8 cellular contexts compared by ENCODE assay signal in the genomic region with DNA sequence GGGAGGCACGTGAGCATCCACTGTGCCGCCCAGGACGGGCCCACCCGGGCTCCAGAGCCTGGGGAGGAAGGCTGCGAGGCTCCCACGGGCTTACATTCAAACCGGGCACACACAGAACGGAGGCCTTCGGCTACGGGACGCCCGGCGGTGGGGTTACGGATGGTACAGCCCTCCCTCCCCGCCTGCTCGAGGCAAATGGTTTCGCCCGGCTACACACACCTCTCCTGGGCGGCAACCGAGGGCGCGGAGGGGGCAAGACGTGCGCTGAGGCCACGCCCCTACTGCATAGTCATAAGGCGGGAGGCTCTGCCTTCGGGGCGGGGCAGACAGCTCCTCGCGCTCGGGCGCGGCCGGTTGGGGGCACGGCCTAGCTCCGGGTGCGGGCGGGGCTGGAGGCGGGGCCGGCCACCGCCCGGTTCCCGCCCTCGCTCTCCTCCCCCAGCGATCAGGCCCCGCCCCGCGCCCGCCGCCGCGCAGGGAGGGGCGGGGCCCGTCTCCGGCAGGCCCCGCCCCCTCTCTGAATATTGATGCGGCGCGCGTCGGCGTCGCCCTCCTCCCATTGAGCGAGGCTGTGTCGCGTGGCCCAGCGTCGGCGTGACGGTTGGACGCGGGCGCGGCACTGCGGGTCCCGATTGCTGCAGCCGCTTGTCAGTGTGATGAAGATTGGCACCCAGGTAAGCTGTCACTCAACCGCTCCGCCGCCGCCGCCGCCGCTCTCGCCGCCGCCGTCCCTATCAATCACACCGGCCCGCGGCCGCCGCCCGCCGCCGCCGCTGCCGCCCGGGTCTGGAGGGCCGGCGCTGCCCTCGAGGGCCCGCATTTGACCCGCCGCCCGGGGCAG. TPM values are rescaled to one million over a fixed set of nuclear protein-coding genes. Genes with fewer than 3 reads are reported as not detected.
DNase-seq lines count a peak whose midpoint lies in the region; ATAC-seq and TF ChIP-seq lines count a peak whose summit lies in the region.

A gene with protein sequence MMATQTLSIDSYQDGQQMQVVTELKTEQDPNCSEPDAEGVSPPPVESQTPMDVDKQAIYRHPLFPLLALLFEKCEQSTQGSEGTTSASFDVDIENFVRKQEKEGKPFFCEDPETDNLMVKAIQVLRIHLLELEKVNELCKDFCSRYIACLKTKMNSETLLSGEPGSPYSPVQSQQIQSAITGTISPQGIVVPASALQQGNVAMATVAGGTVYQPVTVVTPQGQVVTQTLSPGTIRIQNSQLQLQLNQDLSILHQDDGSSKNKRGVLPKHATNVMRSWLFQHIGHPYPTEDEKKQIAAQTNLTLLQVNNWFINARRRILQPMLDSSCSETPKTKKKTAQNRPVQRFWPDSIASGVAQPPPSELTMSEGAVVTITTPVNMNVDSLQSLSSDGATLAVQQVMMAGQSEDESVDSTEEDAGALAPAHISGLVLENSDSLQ (plus strand): TSS at position 572 of the 841 bp plus-strand sequence. CDS start 29,820 bp downstream, outside the sequence.

- DNase-seq in AG08395 (ENCODE audit: low spot score) (peak; percentile 99), NCI-H2227 (lab: John Stamatoyannopoulos, UW; ENCODE audit: unreplicated experiment) (peak; percentile 100), WERI-Rb-1 (peak; percentile 100), breast epithelium (ENCODE audit: low spot score in 2 of 2) (peak; percentile 98 to 99)

- peak within 1 kb of the TSS; percentile 88 to 98 (median 92) for H3K9ac ChIP-seq in skeletal muscle tissue (ENCODE audit: low read depth in 1 of 3, low read length in 3 of 3)

- H3K4me1 ChIP-seq in breast epithelium = peaks cover 0 to 13% of the 10 kb centered on the region in 2 donors
- peaks cover 10 to 39% (median 18%) of the 10 kb centered on the region in 3 donors for H3K4me1 ChIP-seq in skeletal muscle tissue (ENCODE audit: control insufficient read depth in 3 of 3, insufficient read depth in 3 of 3, low read length in 3 of 3)

- H3K9me3 ChIP-seq in WERI-Rb-1 (ENCODE audit: severe bottlenecking) (no peaks in the 10 kb centered on the region), breast epithelium (no peaks in the 10 kb centered on the region), iPS-18c (ENCODE audit: control insufficient read depth, insufficient read depth, low read length) (no peaks in the 10 kb centered on the region), skeletal muscle tissue (ENCODE audit: control insufficient read depth in 3 of 3, low read length in 3 of 3) (no peaks in the 10 kb centered on the region)

- ATAC-seq in GM18907 (IDR thresholded peaks at IDR 0.05; ENCODE audit: unreplicated experiment) = peak; percentile 88
- ATAC-seq in HG03159 (IDR thresholded peaks at IDR 0.05; ENCODE audit: unreplicated experiment) = peak; percentile 80

- peak within 1 kb of the TSS; percentile 82 for H3K4me3 ChIP-seq in WERI-Rb-1 (ENCODE audit: low read depth, low read length)
- H3K4me3 ChIP-seq in breast epithelium = peak within 1 kb of the TSS; percentile 79 to 86 (median 80)
- peak within 1 kb of the TSS; percentile 81 for H3K4me3 ChIP-seq in iPS-18c (ENCODE audit: insufficient read depth, low read depth, low read length)
- peak within 1 kb of the TSS; percentile 75 to 93 (median 87) for H3K4me3 ChIP-seq in skeletal muscle tissue (ENCODE audit: low read length in 3 of 3)

- intact Hi-C loops in breast epithelium (cut with DNase I; ENCODE audit: low total_unique reads) = no loop called here

- H3K27ac ChIP-seq in WERI-Rb-1 (peak within 1 kb of the TSS; percentile 98), breast epithelium (peak within 1 kb of the TSS; percentile 98 to 99), skeletal muscle tissue (ENCODE audit: low read depth, low read length) (peak within 1 kb of the TSS; percentile 94)

- no peaks in the 10 kb centered on the region for H3K27me3 ChIP-seq in WERI-Rb-1 (ENCODE audit: insufficient read depth, low read depth, severe bottlenecking)
- no peaks in the 10 kb centered on the region for H3K27me3 ChIP-seq in breast epithelium
- H3K27me3 ChIP-seq in skeletal muscle tissue (ENCODE audit: control insufficient read depth in 3 of 3, insufficient read depth in 3 of 3, low read length in 3 of 3) = no peaks in the 10 kb centered on the region

- TF ChIP-seq POLR2A in breast epithelium (IDR thresholded peaks at IDR 0.05) = no peak

- TF ChIP-seq CTCF in WERI-Rb-1 (IDR thresholded peaks at IDR 0.05; ENCODE audit: low read depth, low read length) = no peak
- TF ChIP-seq CTCF in breast epithelium (IDR thresholded peaks at IDR 0.05) = peak in 1 of 3 donors; percentile 33

- H3K36me3 ChIP-seq in WERI-Rb-1 (peaks cover 17% of the 10 kb centered on the region), breast epithelium (no peaks in the 10 kb centered on the region), skeletal muscle tissue (ENCODE audit: control insufficient read depth in 3 of 3, insufficient read depth in 3 of 3, low read length in 3 of 3) (no peaks in the 10 kb centered on the region)

RNA-seq across cellular contexts. Expression of the gene that starts here (rescaled TPM):
- total RNA-seq in breast epithelium (10 to 100 TPM; 11.7 to 16.4 (median 14.4) TPM), skeletal muscle tissue (8.9 TPM)

Comparison
In these comparisons a context has a peak if more than half of its experiments do, and no peak if none do; other contexts are left out.
1. Peak in every context shown above with its lines: DNase-seq, ATAC-seq, H3K4me3 ChIP-seq and H3K27ac ChIP-seq.